ENCODE assay signal across 10 cellular contexts in genomic region chrX:24153796-24154189, GRCh38. TPM values are rescaled to one million over a fixed set of nuclear protein-coding genes. Genes with fewer than 3 reads are reported as not detected.
A peak's percentile ranks its signal among the peaks of the same experiment; 100 is the strongest.
DNase-seq lines count a peak whose midpoint lies in the region; ATAC-seq and TF ChIP-seq lines count a peak whose summit lies in the region.
"Had no signal": no experiment of that assay in that cellular context is flagged by ENCODE, and none has a peak within 500 bp of the region (broad histone marks: within the 10 kb centered on the region; RNA-seq: fewer than 3 reads in every experiment).

No MANE protein-coding gene starts in this region.

- H3K79me2 ChIP-seq in trophoblast cell (ENCODE audit: control insufficient read depth, insufficient read depth, low read length, poor library complexity), result peaks cover 15% of the 10 kb centered on the region

- no peaks in the 10 kb centered on the region for H3K9me3 ChIP-seq in CD4-positive, CD25-positive, alpha-beta regulatory T cell (ENCODE audit: control insufficient read depth in 2 of 2, low read length in 2 of 2)
- H3K9me3 ChIP-seq in trophoblast cell (ENCODE audit: insufficient read depth, low read depth, low read length), result no peaks in the 10 kb centered on the region
- H3K9me3 ChIP-seq: thyroid gland had no signal

- H3K4me3 Mint-ChIP-seq in CD4-positive, CD25-positive, alpha-beta regulatory T cell, result peak overlapping the region; percentile 87 to 95 (median 90)
- H3K4me3 Mint-ChIP-seq in brain (peak overlapping the region; percentile 69 to 94 (median 88)), nephron (peak overlapping the region; percentile 75 to 85 (median 77))

- H2BK5ac ChIP-seq in trophoblast cell (ENCODE audit: low read depth, low read length, poor library complexity), result no peak overlapping the region

- H3K36me3 Mint-ChIP-seq in CD4-positive, CD25-positive, alpha-beta regulatory T cell, result peaks cover 15% of the 10 kb centered on the region
- H3K36me3 Mint-ChIP-seq in brain, result peaks cover 27% of the 10 kb centered on the region
- H3K36me3 Mint-ChIP-seq in nephron (ENCODE audit: low read depth), result peaks cover 42% of the 10 kb centered on the region

- no peak overlapping the region for H3K14ac ChIP-seq in trophoblast cell (ENCODE audit: low read length)

- H3K4ac ChIP-seq in trophoblast cell (ENCODE audit: low read depth, low read length), result no peak overlapping the region

- no peak overlapping the region for H4K91ac ChIP-seq in trophoblast cell (ENCODE audit: low read depth, low read length)

- no peak overlapping the region for H2AFZ ChIP-seq in trophoblast cell (ENCODE audit: insufficient read depth, low read length, poor library complexity)

- no peak overlapping the region for H2AK5ac ChIP-seq in trophoblast cell (ENCODE audit: low read length)

- DNase-seq in CD4-positive, CD25-positive, alpha-beta regulatory T cell, result no peak
- DNase-seq in NB4 (ENCODE audit: low read depth) (no peak), caudate nucleus (lab: John Stamatoyannopoulos, UW) (no peak), posterior cingulate gyrus (no peak), omental fat pad (ENCODE audit: low spot score) (no peak), trophoblast cell (no peak)
- DNase-seq: NCI-H1092 treated with DMSO at 0.1 percent for 48 hours had no signal

- H2BK120ac ChIP-seq in trophoblast cell (ENCODE audit: insufficient read depth, low read length, poor library complexity), result no peak overlapping the region

- H3K27me3 Mint-ChIP-seq in CD4-positive, CD25-positive, alpha-beta regulatory T cell, result no peaks in the 10 kb centered on the region
- H3K27me3 Mint-ChIP-seq in brain (peaks cover 5% of the 10 kb centered on the region), nephron (ENCODE audit: low read depth) (no peaks in the 10 kb centered on the region)

- H3K36me3 ChIP-seq in CD4-positive, CD25-positive, alpha-beta regulatory T cell (ENCODE audit: control insufficient read depth, insufficient read depth, low read length), result peaks cover 3% of the 10 kb centered on the region
- H3K36me3 ChIP-seq in trophoblast cell (ENCODE audit: control insufficient read depth in 1 of 2, insufficient read depth in 2 of 2, low read length in 2 of 2), result peaks cover 0 to 2% of the 10 kb centered on the region in 2 experiments
- H3K36me3 ChIP-seq: thyroid gland had no signal

- no peak overlapping the region for H4K8ac ChIP-seq in trophoblast cell (ENCODE audit: low read depth, low read length)

- peak overlapping the region; percentile 65 for H3K4me3 ChIP-seq in CD4-positive, CD25-positive, alpha-beta regulatory T cell (ENCODE audit: low read depth, low read length)
- H3K4me3 ChIP-seq in NB4 (ENCODE audit: low read depth, low read length) (peak overlapping the region; percentile 36), trophoblast cell (ENCODE audit: low read depth, low read length) (no peak overlapping the region)
- H3K4me3 ChIP-seq: thyroid gland had no signal

- no peak for ATAC-seq in CD4-positive, CD25-positive, alpha-beta regulatory T cell (ENCODE audit: low read depth in 2 of 2)
- ATAC-seq in omental fat pad (ENCODE audit: low FRiP score), result no peak

- H2BK12ac ChIP-seq in trophoblast cell (ENCODE audit: low read length), result no peak overlapping the region

- no peak overlapping the region for H3K23ac ChIP-seq in trophoblast cell (ENCODE audit: low read length)

- WGBS in trophoblast cell (ENCODE audit: extremely low coverage, insufficient coverage, insufficient read length), result no CpG with 5 or more reads among the region's 2 CpGs

- no peak overlapping the region for H4K12ac ChIP-seq in trophoblast cell (ENCODE audit: low read depth, low read length)

- no peak for TF ChIP-seq POLR2A in NB4 (IDR thresholded peaks at IDR 0.05; ENCODE audit: extremely low read depth, insufficient read length)

- peaks cover 65% of the 10 kb centered on the region for H3K4me1 ChIP-seq in CD4-positive, CD25-positive, alpha-beta regulatory T cell (ENCODE audit: control insufficient read depth, insufficient read depth, low read length, poor library complexity, severe bottlenecking)
- peaks cover 2 to 5% of the 10 kb centered on the region in 2 experiments for H3K4me1 ChIP-seq in trophoblast cell (ENCODE audit: control insufficient read depth in 1 of 2, insufficient read depth in 2 of 2, low read length in 2 of 2)

- H3K9ac ChIP-seq in trophoblast cell (ENCODE audit: low read length), result no peak overlapping the region

- no peaks in the 10 kb centered on the region for H3K9me3 Mint-ChIP-seq in CD4-positive, CD25-positive, alpha-beta regulatory T cell
- H3K9me3 Mint-ChIP-seq in brain (no peaks in the 10 kb centered on the region), nephron (no peaks in the 10 kb centered on the region)

- H3K4me2 ChIP-seq in trophoblast cell (ENCODE audit: low read length), result no peak overlapping the region

- peaks cover 39 to 77% (median 53%) of the 10 kb centered on the region in 4 donors for H3K4me1 Mint-ChIP-seq in CD4-positive, CD25-positive, alpha-beta regulatory T cell
- H3K4me1 Mint-ChIP-seq in brain, result peaks cover 82% of the 10 kb centered on the region
- peaks cover 70% of the 10 kb centered on the region for H3K4me1 Mint-ChIP-seq in nephron

- TF ChIP-seq CTCF in NB4 (IDR thresholded peaks at IDR 0.05; ENCODE audit: low read depth, low read length), result no peak
- no peak for TF ChIP-seq CTCF in brain (conservative IDR thresholded peaks at IDR 0.05)
- TF ChIP-seq CTCF in nephron (IDR thresholded peaks at IDR 0.05; ENCODE audit: unreplicated experiment in 3 of 3), result no peak
- no peak for TF ChIP-seq CTCF in omental fat pad (IDR thresholded peaks at IDR 0.05)

- H3K27ac ChIP-seq in CD4-positive, CD25-positive, alpha-beta regulatory T cell (ENCODE audit: insufficient read depth, low read length, poor library complexity, severe bottlenecking), result peak overlapping the region; percentile 14
- H3K27ac ChIP-seq in caudate nucleus (ENCODE audit: low read depth, low read length) (no peak overlapping the region), trophoblast cell (ENCODE audit: low read depth, low read length) (no peak overlapping the region)

- peaks cover 11% of the 10 kb centered on the region for H3K79me1 ChIP-seq in trophoblast cell (ENCODE audit: low read length)

- H3K27ac Mint-ChIP-seq in CD4-positive, CD25-positive, alpha-beta regulatory T cell, result peak overlapping the region in 2 of 3 donors; percentile 60 to 96
- H3K27ac Mint-ChIP-seq in brain (peak overlapping the region in 2 of 5 experiments; percentile 95 to 98), nephron (peak overlapping the region; percentile 91 to 96 (median 95))

- intact Hi-C loops in posterior cingulate gyrus (cut with DNase I), result loop anchor here (10.0 kb wide), 1 partner anchor 51 kb away; no protein-coding TSS in a partner anchor

- H3K18ac ChIP-seq in trophoblast cell (ENCODE audit: low read length), result no peak overlapping the region

- no peaks in the 10 kb centered on the region for H3K27me3 ChIP-seq in CD4-positive, CD25-positive, alpha-beta regulatory T cell (ENCODE audit: control insufficient read depth, insufficient read depth, low read length)
- no peaks in the 10 kb centered on the region for H3K27me3 ChIP-seq in trophoblast cell (ENCODE audit: insufficient read depth, low read length)
- H3K27me3 ChIP-seq: thyroid gland had no signal

RNA-seq across cellular contexts. Expression of gene ZFX, which starts 4.3 kb away (rescaled TPM):
- total RNA-seq in CD4-positive, CD25-positive, alpha-beta regulatory T cell, result 104 TPM
- 10 to 100 TPM; 20.4 to 41.6 (median 38.8) TPM for polyA plus RNA-seq in CD4-positive, CD25-positive, alpha-beta regulatory T cell
- 4.4 TPM for polyA plus RNA-seq in brain (ENCODE audit: insufficient read depth, low read depth, low replicate concordance)
- total RNA-seq in omental fat pad, result 10 to 100 TPM; 40.4 to 78.2 (median 44.9) TPM
- polyA plus RNA-seq in trophoblast cell (2013), result 10.5 and 12.0 TPM in 2 replicates
